ENCODE assay signal across 1 cellular context in the genomic region with DNA sequence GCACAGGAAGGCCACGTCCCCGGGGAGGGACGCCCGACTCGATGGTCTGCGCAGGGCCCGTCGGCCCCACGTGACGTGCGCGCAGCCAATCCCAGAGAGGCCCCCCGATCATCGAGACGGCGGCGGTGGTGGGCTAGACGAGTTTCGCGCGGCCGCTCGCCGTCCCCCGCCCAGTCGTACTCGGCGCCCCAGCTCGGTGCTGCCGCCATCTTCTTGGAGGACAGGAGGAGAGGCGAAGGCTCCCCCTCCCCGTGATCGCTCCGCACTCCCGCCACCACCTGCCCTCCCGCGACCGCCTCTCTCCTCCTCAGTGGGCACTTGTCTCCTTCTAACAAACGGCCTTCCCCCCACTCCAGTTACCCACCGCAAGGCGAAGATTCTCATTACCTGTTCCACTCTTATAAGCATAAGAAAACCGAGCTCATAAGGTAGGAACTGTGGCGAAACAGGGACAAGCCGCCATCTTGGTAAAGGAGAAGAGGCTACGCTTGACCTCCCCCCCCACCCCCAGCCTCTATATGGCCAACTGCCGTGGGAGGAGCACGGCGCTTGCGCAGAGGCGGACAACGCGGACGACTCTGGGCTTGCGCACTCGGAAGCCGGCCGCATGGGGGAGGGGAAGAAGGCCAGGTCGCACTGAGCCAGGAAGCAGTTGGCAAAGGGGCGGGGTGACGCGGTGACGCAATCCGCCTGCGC.
A peak's percentile ranks its signal among the peaks of the same experiment; 100 is the strongest.
TF ChIP-seq lines count a peak whose summit lies in the region.

A gene with protein sequence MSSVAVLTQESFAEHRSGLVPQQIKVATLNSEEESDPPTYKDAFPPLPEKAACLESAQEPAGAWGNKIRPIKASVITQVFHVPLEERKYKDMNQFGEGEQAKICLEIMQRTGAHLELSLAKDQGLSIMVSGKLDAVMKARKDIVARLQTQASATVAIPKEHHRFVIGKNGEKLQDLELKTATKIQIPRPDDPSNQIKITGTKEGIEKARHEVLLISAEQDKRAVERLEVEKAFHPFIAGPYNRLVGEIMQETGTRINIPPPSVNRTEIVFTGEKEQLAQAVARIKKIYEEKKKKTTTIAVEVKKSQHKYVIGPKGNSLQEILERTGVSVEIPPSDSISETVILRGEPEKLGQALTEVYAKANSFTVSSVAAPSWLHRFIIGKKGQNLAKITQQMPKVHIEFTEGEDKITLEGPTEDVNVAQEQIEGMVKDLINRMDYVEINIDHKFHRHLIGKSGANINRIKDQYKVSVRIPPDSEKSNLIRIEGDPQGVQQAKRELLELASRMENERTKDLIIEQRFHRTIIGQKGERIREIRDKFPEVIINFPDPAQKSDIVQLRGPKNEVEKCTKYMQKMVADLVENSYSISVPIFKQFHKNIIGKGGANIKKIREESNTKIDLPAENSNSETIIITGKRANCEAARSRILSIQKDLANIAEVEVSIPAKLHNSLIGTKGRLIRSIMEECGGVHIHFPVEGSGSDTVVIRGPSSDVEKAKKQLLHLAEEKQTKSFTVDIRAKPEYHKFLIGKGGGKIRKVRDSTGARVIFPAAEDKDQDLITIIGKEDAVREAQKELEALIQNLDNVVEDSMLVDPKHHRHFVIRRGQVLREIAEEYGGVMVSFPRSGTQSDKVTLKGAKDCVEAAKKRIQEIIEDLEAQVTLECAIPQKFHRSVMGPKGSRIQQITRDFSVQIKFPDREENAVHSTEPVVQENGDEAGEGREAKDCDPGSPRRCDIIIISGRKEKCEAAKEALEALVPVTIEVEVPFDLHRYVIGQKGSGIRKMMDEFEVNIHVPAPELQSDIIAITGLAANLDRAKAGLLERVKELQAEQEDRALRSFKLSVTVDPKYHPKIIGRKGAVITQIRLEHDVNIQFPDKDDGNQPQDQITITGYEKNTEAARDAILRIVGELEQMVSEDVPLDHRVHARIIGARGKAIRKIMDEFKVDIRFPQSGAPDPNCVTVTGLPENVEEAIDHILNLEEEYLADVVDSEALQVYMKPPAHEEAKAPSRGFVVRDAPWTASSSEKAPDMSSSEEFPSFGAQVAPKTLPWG (N-terminal part only) (minus strand): TSS at position 490 of the 696 bp plus-strand sequence. CDS start 48,803 bp downstream, outside the sequence.

TF ChIP-seq in HepG2, 621 proteins besides CTCF, POLR2A, EP300 and RAD21 (continued from another document and continues in another):
- TF ChIP-seq, protein P1, sequence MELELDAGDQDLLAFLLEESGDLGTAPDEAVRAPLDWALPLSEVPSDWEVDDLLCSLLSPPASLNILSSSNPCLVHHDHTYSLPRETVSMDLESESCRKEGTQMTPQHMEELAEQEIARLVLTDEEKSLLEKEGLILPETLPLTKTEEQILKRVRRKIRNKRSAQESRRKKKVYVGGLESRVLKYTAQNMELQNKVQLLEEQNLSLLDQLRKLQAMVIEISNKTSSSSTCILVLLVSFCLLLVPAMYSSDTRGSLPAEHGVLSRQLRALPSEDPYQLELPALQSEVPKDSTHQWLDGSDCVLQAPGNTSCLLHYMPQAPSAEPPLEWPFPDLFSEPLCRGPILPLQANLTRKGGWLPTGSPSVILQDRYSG (CRISPR knock-in tag; IDR thresholded peaks at IDR 0.05) = no peak; the same call in 1 of the 2 replicates
- TF ChIP-seq ZFAT (CRISPR knock-in tag; conservative IDR thresholded peaks at IDR 0.05) = no peak
- no peak; the same call in 1 of the 2 replicates for TF ChIP-seq ZNF724P (CRISPR knock-in tag; IDR thresholded peaks at IDR 0.05; ENCODE audit: borderline replicate concordance)
- TF ChIP-seq, protein P2, sequence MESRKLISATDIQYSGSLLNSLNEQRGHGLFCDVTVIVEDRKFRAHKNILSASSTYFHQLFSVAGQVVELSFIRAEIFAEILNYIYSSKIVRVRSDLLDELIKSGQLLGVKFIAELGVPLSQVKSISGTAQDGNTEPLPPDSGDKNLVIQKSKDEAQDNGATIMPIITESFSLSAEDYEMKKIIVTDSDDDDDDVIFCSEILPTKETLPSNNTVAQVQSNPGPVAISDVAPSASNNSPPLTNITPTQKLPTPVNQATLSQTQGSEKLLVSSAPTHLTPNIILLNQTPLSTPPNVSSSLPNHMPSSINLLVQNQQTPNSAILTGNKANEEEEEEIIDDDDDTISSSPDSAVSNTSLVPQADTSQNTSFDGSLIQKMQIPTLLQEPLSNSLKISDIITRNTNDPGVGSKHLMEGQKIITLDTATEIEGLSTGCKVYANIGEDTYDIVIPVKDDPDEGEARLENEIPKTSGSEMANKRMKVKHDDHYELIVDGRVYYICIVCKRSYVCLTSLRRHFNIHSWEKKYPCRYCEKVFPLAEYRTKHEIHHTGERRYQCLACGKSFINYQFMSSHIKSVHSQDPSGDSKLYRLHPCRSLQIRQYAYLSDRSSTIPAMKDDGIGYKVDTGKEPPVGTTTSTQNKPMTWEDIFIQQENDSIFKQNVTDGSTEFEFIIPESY (CRISPR knock-in tag; IDR thresholded peaks at IDR 0.05) = no peak
- TF ChIP-seq MTF2 (CRISPR knock-in tag; IDR thresholded peaks at IDR 0.05; ENCODE audit: borderline replicate concordance) = no peak
- no peak for TF ChIP-seq GTF2F1 (IDR thresholded peaks at IDR 0.05; ENCODE audit: low read length)
- TF ChIP-seq, protein P3, sequence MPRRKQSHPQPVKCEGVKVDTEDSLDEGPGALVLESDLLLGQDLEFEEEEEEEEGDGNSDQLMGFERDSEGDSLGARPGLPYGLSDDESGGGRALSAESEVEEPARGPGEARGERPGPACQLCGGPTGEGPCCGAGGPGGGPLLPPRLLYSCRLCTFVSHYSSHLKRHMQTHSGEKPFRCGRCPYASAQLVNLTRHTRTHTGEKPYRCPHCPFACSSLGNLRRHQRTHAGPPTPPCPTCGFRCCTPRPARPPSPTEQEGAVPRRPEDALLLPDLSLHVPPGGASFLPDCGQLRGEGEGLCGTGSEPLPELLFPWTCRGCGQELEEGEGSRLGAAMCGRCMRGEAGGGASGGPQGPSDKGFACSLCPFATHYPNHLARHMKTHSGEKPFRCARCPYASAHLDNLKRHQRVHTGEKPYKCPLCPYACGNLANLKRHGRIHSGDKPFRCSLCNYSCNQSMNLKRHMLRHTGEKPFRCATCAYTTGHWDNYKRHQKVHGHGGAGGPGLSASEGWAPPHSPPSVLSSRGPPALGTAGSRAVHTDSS (CRISPR knock-in tag; conservative IDR thresholded peaks at IDR 0.05) = 0 out of 2 replicates have a peak, but pooled peaks have one; percentile 48
- TF ChIP-seq, protein P4, sequence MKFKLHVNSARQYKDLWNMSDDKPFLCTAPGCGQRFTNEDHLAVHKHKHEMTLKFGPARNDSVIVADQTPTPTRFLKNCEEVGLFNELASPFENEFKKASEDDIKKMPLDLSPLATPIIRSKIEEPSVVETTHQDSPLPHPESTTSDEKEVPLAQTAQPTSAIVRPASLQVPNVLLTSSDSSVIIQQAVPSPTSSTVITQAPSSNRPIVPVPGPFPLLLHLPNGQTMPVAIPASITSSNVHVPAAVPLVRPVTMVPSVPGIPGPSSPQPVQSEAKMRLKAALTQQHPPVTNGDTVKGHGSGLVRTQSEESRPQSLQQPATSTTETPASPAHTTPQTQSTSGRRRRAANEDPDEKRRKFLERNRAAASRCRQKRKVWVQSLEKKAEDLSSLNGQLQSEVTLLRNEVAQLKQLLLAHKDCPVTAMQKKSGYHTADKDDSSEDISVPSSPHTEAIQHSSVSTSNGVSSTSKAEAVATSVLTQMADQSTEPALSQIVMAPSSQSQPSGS (CRISPR knock-in tag; IDR thresholded peaks at IDR 0.05) = peak; percentile 10; the same call in 1 of the 2 replicates
- TF ChIP-seq HES4 (CRISPR knock-in tag; IDR thresholded peaks at IDR 0.05; ENCODE audit: borderline replicate concordance) = peak; percentile 96; the same call in 1 of the 2 replicates
- no peak; the same call in none of the 2 replicates for TF ChIP-seq HMG20B (CRISPR knock-in tag; conservative IDR thresholded peaks at IDR 0.05)
- TF ChIP-seq JUN (CRISPR knock-in tag; IDR thresholded peaks at IDR 0.05) = peak; percentile 87
- TF ChIP-seq TBL1XR1 (IDR thresholded peaks at IDR 0.05; ENCODE audit: borderline replicate concordance, low read length, partially characterized antibody) = no peak
- TF ChIP-seq MLLT10 (CRISPR knock-in tag; IDR thresholded peaks at IDR 0.05) = no peak
- TF ChIP-seq, protein P5, sequence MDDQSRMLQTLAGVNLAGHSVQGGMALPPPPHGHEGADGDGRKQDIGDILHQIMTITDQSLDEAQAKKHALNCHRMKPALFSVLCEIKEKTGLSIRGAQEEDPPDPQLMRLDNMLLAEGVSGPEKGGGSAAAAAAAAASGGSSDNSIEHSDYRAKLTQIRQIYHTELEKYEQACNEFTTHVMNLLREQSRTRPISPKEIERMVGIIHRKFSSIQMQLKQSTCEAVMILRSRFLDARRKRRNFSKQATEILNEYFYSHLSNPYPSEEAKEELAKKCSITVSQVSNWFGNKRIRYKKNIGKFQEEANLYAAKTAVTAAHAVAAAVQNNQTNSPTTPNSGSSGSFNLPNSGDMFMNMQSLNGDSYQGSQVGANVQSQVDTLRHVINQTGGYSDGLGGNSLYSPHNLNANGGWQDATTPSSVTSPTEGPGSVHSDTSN (CRISPR knock-in tag; IDR thresholded peaks at IDR 0.05; ENCODE audit: borderline replicate concordance) = no peak
- TF ChIP-seq TARDBP (CRISPR knock-in tag; IDR thresholded peaks at IDR 0.05) = peak; percentile 90
- TF ChIP-seq TCF7L2 (IDR thresholded peaks at IDR 0.05; ENCODE audit: low read depth, low read length) = no peak
- TF ChIP-seq AGO1 (IDR thresholded peaks at IDR 0.05; ENCODE audit: low read depth, low read length, poor library complexity, severe bottlenecking) = no peak
- TF ChIP-seq SMYD3 (CRISPR knock-in tag; IDR thresholded peaks at IDR 0.05) = peak; percentile 44
- peak; percentile 95 for TF ChIP-seq AGO2 (optimal IDR thresholded peaks at IDR 0.05; ENCODE audit: low read depth, low read length)
- TF ChIP-seq EZH2 (conservative IDR thresholded peaks at IDR 0.05; ENCODE audit: low read depth, low read length) = no peak
- TF ChIP-seq, protein P6, sequence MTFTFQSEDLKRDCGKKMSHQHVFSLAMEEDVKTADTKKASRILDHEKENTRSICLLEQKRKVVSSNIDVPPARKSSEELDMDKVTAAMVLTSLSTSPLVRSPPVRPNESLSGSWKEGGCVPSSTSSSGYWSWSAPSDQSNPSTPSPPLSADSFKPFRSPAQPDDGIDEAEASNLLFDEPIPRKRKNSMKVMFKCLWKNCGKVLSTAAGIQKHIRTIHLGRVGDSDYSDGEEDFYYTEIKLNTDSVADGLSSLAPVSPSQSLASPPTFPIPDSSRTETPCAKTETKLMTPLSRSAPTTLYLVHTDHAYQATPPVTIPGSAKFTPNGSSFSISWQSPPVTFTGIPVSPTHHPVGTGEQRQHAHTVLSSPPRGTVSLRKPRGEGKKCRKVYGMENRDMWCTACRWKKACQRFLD (CRISPR knock-in tag; IDR thresholded peaks at IDR 0.05; ENCODE audit: borderline replicate concordance) = no peak
- TF ChIP-seq, protein P7, sequence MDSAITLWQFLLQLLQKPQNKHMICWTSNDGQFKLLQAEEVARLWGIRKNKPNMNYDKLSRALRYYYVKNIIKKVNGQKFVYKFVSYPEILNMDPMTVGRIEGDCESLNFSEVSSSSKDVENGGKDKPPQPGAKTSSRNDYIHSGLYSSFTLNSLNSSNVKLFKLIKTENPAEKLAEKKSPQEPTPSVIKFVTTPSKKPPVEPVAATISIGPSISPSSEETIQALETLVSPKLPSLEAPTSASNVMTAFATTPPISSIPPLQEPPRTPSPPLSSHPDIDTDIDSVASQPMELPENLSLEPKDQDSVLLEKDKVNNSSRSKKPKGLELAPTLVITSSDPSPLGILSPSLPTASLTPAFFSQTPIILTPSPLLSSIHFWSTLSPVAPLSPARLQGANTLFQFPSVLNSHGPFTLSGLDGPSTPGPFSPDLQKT (CRISPR knock-in tag; IDR thresholded peaks at IDR 0.05; ENCODE audit: borderline replicate concordance) = no peak
- peak; percentile 64 for TF ChIP-seq ZNF607 (CRISPR knock-in tag; IDR thresholded peaks at IDR 0.05; ENCODE audit: borderline replicate concordance)
- peak; percentile 96 for TF ChIP-seq U2AF1 (optimal IDR thresholded peaks at IDR 0.05; ENCODE audit: low read depth, low read length)
- TF ChIP-seq ZNF441 (CRISPR knock-in tag; IDR thresholded peaks at IDR 0.05; ENCODE audit: borderline replicate concordance) = no peak; the same call in none of the 2 replicates
- TF ChIP-seq ZNF788 (CRISPR knock-in tag; IDR thresholded peaks at IDR 0.05; ENCODE audit: borderline replicate concordance) = peak; percentile 92
- TF ChIP-seq, protein P8, sequence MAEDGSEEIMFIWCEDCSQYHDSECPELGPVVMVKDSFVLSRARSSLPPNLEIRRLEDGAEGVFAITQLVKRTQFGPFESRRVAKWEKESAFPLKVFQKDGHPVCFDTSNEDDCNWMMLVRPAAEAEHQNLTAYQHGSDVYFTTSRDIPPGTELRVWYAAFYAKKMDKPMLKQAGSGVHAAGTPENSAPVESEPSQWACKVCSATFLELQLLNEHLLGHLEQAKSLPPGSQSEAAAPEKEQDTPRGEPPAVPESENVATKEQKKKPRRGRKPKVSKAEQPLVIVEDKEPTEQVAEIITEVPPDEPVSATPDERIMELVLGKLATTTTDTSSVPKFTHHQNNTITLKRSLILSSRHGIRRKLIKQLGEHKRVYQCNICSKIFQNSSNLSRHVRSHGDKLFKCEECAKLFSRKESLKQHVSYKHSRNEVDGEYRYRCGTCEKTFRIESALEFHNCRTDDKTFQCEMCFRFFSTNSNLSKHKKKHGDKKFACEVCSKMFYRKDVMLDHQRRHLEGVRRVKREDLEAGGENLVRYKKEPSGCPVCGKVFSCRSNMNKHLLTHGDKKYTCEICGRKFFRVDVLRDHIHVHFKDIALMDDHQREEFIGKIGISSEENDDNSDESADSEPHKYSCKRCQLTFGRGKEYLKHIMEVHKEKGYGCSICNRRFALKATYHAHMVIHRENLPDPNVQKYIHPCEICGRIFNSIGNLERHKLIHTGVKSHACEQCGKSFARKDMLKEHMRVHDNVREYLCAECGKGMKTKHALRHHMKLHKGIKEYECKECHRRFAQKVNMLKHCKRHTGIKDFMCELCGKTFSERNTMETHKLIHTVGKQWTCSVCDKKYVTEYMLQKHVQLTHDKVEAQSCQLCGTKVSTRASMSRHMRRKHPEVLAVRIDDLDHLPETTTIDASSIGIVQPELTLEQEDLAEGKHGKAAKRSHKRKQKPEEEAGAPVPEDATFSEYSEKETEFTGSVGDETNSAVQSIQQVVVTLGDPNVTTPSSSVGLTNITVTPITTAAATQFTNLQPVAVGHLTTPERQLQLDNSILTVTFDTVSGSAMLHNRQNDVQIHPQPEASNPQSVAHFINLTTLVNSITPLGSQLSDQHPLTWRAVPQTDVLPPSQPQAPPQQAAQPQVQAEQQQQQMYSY (CRISPR knock-in tag; IDR thresholded peaks at IDR 0.05) = peak; percentile 13; the same call in 1 of the 2 replicates
- peak; percentile 91 for TF ChIP-seq RAD51 (IDR thresholded peaks at IDR 0.05; ENCODE audit: borderline replicate concordance)
- TF ChIP-seq ZMYM4 (CRISPR knock-in tag; IDR thresholded peaks at IDR 0.05) = peak; percentile 98
- peak; percentile 50; the same call in 1 of the 2 replicates for TF ChIP-seq ZNF792 (CRISPR knock-in tag; IDR thresholded peaks at IDR 0.05)
- peak; percentile 59 for TF ChIP-seq FOSL2 (CRISPR knock-in tag; IDR thresholded peaks at IDR 0.05)
- peak; percentile 79; the same call in 1 of the 2 replicates for TF ChIP-seq TOE1 (CRISPR knock-in tag; IDR thresholded peaks at IDR 0.05)
- TF ChIP-seq, protein P9, sequence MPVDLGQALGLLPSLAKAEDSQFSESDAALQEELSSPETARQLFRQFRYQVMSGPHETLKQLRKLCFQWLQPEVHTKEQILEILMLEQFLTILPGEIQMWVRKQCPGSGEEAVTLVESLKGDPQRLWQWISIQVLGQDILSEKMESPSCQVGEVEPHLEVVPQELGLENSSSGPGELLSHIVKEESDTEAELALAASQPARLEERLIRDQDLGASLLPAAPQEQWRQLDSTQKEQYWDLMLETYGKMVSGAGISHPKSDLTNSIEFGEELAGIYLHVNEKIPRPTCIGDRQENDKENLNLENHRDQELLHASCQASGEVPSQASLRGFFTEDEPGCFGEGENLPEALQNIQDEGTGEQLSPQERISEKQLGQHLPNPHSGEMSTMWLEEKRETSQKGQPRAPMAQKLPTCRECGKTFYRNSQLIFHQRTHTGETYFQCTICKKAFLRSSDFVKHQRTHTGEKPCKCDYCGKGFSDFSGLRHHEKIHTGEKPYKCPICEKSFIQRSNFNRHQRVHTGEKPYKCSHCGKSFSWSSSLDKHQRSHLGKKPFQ (CRISPR knock-in tag; IDR thresholded peaks at IDR 0.05; ENCODE audit: insufficient replicate concordance) = no peak
- no peak for TF ChIP-seq RORA (CRISPR knock-in tag; IDR thresholded peaks at IDR 0.05)
- TF ChIP-seq ZNF563 (CRISPR knock-in tag; IDR thresholded peaks at IDR 0.05) = peak; percentile 82
